In genomic region chr5:36657563-36657995, GRCh38 we compare ENCODE assay signal across 8 cellular contexts. TPM values are rescaled to one million over a fixed set of nuclear protein-coding genes. Genes with fewer than 3 reads are reported as not detected.
DNase-seq lines count a peak whose midpoint lies in the region; ATAC-seq lines count a peak whose summit lies in the region.

No MANE protein-coding gene starts in this region.

- DNase-seq in GM04504 (ENCODE audit: low read depth) (peak; percentile 99), SKM-1 (lab: John Stamatoyannopoulos, UW; ENCODE audit: unreplicated experiment) (peak; percentile 99), foreskin melanocyte (peak; percentile 91), sciatic nerve (ENCODE audit: low spot score) (peak; percentile 64)

- ATAC-seq in sciatic nerve, result peak; percentile 95
- ATAC-seq in HG03439 (IDR thresholded peaks at IDR 0.05; ENCODE audit: unreplicated experiment), result no peak
- ATAC-seq in HG03135 (IDR thresholded peaks at IDR 0.05; ENCODE audit: unreplicated experiment), result no peak
- no peak for ATAC-seq in HG03342 (IDR thresholded peaks at IDR 0.05; ENCODE audit: unreplicated experiment)
- no peak for ATAC-seq in GM21528 (IDR thresholded peaks at IDR 0.05; ENCODE audit: low FRiP score, unreplicated experiment)

- intact Hi-C loops in sciatic nerve (cut with DNase I), result no loop called here

RNA-seq across cellular contexts. Expression of gene SLC1A3, which starts 51.2 kb away (rescaled TPM):
- 19.4 TPM for total RNA-seq in sciatic nerve
